ENCODE assay signal across 9 cellular contexts in genomic region chr1:66258404-66259105, GRCh38.
DNase-seq lines count a peak whose midpoint lies in the region; ATAC-seq and TF ChIP-seq lines count a peak whose summit lies in the region.
"Had no signal": no experiment of that assay in that cellular context is flagged by ENCODE, and none has a peak within 500 bp of the region (broad histone marks: within the 10 kb centered on the region; RNA-seq: fewer than 3 reads in every experiment).

No MANE protein-coding gene starts in this region.

- ATAC-seq in GM19395 (IDR thresholded peaks at IDR 0.05; ENCODE audit: unreplicated experiment) (peak; percentile 76), HG03103 (IDR thresholded peaks at IDR 0.05; ENCODE audit: low read depth, unreplicated experiment) (peak; percentile 58), HG03025 (IDR thresholded peaks at IDR 0.05; ENCODE audit: low FRiP score, unreplicated experiment) (no peak)
- peak; percentile 72 for ATAC-seq in activated naive CD8-positive, alpha-beta T cell treated with anti-CD3 and anti-CD28 coated beads, Interleukin-2, amount 50 U/mL, for 24 hours

- TF ChIP-seq CTCF in nephron progenitor cell (IDR thresholded peaks at IDR 0.05) = no peak

- no peaks in the 10 kb centered on the region for H3K27me3 Mint-ChIP-seq in activated naive CD8-positive, alpha-beta T cell treated with anti-CD3 and anti-CD28 coated beads, Interleukin-2, amount 50 U/mL, for 24 hours
- no peaks in the 10 kb centered on the region for H3K27me3 Mint-ChIP-seq in nephron progenitor cell (ENCODE audit: low read depth, poor library complexity)

- H3K9me3 Mint-ChIP-seq in activated naive CD8-positive, alpha-beta T cell treated with anti-CD3 and anti-CD28 coated beads, Interleukin-2, amount 50 U/mL, for 24 hours = no peaks in the 10 kb centered on the region
- no peaks in the 10 kb centered on the region for H3K9me3 Mint-ChIP-seq in nephron progenitor cell

- DNase-seq in COLO829 (ENCODE audit: low spot score) (peak; percentile 80), nephron progenitor cell (no peak), NCI-H2107 treated with DMSO at 0.1 percent for 48 hours (lab: John Stamatoyannopoulos, UW; ENCODE audit: unreplicated experiment) (no peak)
- DNase-seq in activated naive CD8-positive, alpha-beta T cell treated with anti-CD3 and anti-CD28 coated beads, Interleukin-2, amount 50 U/mL, for 24 hours = no peak
- DNase-seq in activated effector memory CD4-positive, alpha-beta T cell treated with anti-CD3 and anti-CD28 coated beads, Interleukin-2, amount 50 U/mL, for 16 hours = no peak
- DNase-seq: activated effector memory CD4-positive, alpha-beta T cell treated with Interleukin-2 at 50 U/mL for 16 hours had no signal

- no peaks in the 10 kb centered on the region for H3K36me3 Mint-ChIP-seq in activated naive CD8-positive, alpha-beta T cell treated with anti-CD3 and anti-CD28 coated beads, Interleukin-2, amount 50 U/mL, for 24 hours (ENCODE audit: low read depth)
- H3K36me3 Mint-ChIP-seq in nephron progenitor cell (ENCODE audit: low read depth) = no peaks in the 10 kb centered on the region

- H3K4me1 Mint-ChIP-seq in activated naive CD8-positive, alpha-beta T cell treated with anti-CD3 and anti-CD28 coated beads, Interleukin-2, amount 50 U/mL, for 24 hours = peaks cover 82% of the 10 kb centered on the region
- peaks cover 19% of the 10 kb centered on the region for H3K4me1 Mint-ChIP-seq in nephron progenitor cell

- peak overlapping the region; percentile 62 for H3K27ac Mint-ChIP-seq in activated naive CD8-positive, alpha-beta T cell treated with anti-CD3 and anti-CD28 coated beads, Interleukin-2, amount 50 U/mL, for 24 hours
- H3K27ac Mint-ChIP-seq in nephron progenitor cell = no peak overlapping the region

- H3K4me3 Mint-ChIP-seq in activated naive CD8-positive, alpha-beta T cell treated with anti-CD3 and anti-CD28 coated beads, Interleukin-2, amount 50 U/mL, for 24 hours = no peak overlapping the region
- H3K4me3 Mint-ChIP-seq in nephron progenitor cell = no peak overlapping the region
